In genomic region chr9:134642385-134643181, GRCh38 we compare ENCODE assay signal across 1 cellular context.
TF ChIP-seq lines count a peak whose summit lies in the region.

No MANE protein-coding gene starts in this region.

TF ChIP-seq in SK-N-SH, 30 proteins besides CTCF, POLR2A, EP300 and RAD21 (continued from another document):
- TF ChIP-seq ZBTB33 (IDR thresholded peaks at IDR 0.05; ENCODE audit: borderline replicate concordance, low read depth) (no peak), USF1 (IDR thresholded peaks at IDR 0.05; ENCODE audit: borderline replicate concordance, low read depth) (no peak), RCOR1 (IDR thresholded peaks at IDR 0.05; ENCODE audit: low read length) (no peak), RXRA (IDR thresholded peaks at IDR 0.05; ENCODE audit: borderline replicate concordance, low read depth) (no peak), YY1 (IDR thresholded peaks at IDR 0.05; ENCODE audit: low read depth) (no peak), RFX5 (IDR thresholded peaks at IDR 0.05; ENCODE audit: low read length) (no peak)
